ENCODE assay signal across 9 cellular contexts in the genomic region with DNA sequence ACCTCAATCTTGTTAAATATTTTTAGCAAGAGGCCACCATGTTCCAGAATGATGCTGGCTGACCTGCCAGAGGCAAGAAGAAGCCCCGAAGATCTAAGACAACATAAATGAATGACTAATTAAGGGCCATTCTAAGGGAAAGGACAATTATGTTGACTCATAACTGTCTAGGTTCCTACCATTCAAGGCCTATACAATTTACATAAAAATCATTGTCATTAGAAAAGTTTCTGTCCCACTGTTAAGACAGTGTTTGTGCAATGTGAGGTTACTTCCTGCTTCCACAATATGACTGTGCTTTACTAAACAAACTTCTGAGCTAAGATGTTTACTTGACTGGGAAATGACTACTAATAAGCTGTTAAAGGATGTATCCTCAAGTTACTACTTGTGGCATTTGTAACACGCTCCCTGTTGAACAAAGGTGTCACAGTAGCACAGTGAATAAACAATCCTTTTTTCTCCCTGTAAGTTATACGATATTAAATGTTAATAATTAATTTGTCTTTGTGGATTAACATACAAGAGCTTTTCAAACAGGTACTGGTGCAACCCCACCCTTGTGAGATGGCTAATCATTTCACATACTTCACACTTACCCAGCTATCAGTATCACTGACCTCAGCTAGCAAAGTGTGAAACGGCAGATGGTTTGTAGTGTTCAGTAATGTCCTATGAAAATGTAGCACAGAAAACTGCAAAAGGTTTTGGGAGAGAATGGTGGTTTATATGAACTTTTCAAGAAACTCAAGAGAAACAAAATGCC.
DNase-seq lines count a peak whose midpoint lies in the region; ATAC-seq and TF ChIP-seq lines count a peak whose summit lies in the region.
"Had no signal": no experiment of that assay in that cellular context is flagged by ENCODE, and none has a peak within 500 bp of the region (broad histone marks: within the 10 kb centered on the region; RNA-seq: fewer than 3 reads in every experiment).

No MANE protein-coding gene starts in this region.

- CTCF ChIA-PET in activated CD4-positive, alpha-beta memory T cell treated with anti-CD3 and anti-CD28 coated beads for 36 hours (lab: Charles Lee) = no interaction called here

- no peak for TF ChIP-seq POLR2A in prostate gland (IDR thresholded peaks at IDR 0.05)

- POLR2A ChIA-PET in activated CD4-positive, alpha-beta memory T cell treated with anti-CD3 and anti-CD28 coated beads for 36 hours (lab: Charles Lee) = no interaction called here

- peak overlapping the region; percentile 68 to 83 (median 73) for H3K4me3 Mint-ChIP-seq in immature natural killer cell
- no peak overlapping the region for H3K4me3 Mint-ChIP-seq in activated CD4-positive, alpha-beta memory T cell treated with anti-CD3 and anti-CD28 coated beads for 36 hours
- H3K4me3 Mint-ChIP-seq: activated naive CD8-positive, alpha-beta T cell had no signal

- H3K27ac Mint-ChIP-seq in immature natural killer cell = peak overlapping the region; percentile 98 to 100 (median 100)
- H3K27ac Mint-ChIP-seq in activated CD4-positive, alpha-beta memory T cell treated with anti-CD3 and anti-CD28 coated beads for 36 hours = no peak overlapping the region
- H3K27ac Mint-ChIP-seq: activated naive CD8-positive, alpha-beta T cell had no signal

- H3K9me3 Mint-ChIP-seq in immature natural killer cell = no peaks in the 10 kb centered on the region
- H3K9me3 Mint-ChIP-seq in activated CD4-positive, alpha-beta memory T cell treated with anti-CD3 and anti-CD28 coated beads for 36 hours = no peaks in the 10 kb centered on the region

- peak; percentile 67 for ATAC-seq in GM21528 (IDR thresholded peaks at IDR 0.05; ENCODE audit: low FRiP score, unreplicated experiment)
- ATAC-seq in HG03521 (IDR thresholded peaks at IDR 0.05; ENCODE audit: unreplicated experiment) = peak; percentile 34

- peaks cover 78 to 92% of the 10 kb centered on the region in 2 donors for H3K4me1 Mint-ChIP-seq in immature natural killer cell
- peaks cover 2% of the 10 kb centered on the region for H3K4me1 Mint-ChIP-seq in activated CD4-positive, alpha-beta memory T cell treated with anti-CD3 and anti-CD28 coated beads for 36 hours (ENCODE audit: low read depth)

- no peaks in the 10 kb centered on the region for H3K27me3 ChIP-seq in prostate gland (replicated peaks; ENCODE audit: insufficient read depth)

- no peaks in the 10 kb centered on the region for H3K9me3 ChIP-seq in prostate gland

- H3K4me1 ChIP-seq in prostate gland (replicated peaks) = no peaks in the 10 kb centered on the region

- H3K36me3 ChIP-seq in prostate gland = no peaks in the 10 kb centered on the region

- peaks cover 0 to 5% (median 0%) of the 10 kb centered on the region in 3 donors for H3K36me3 Mint-ChIP-seq in immature natural killer cell
- H3K36me3 Mint-ChIP-seq in activated CD4-positive, alpha-beta memory T cell treated with anti-CD3 and anti-CD28 coated beads for 36 hours = no peaks in the 10 kb centered on the region
- H3K36me3 Mint-ChIP-seq: activated naive CD8-positive, alpha-beta T cell had no signal

- WGBS in prostate gland = 65% methylated on average over 4 of the region's 4 CpGs

- TF ChIP-seq CTCF in prostate gland (IDR thresholded peaks at IDR 0.05) (no peak), GM13977 (IDR thresholded peaks at IDR 0.05; ENCODE audit: extremely low read depth, insufficient read depth, missing control alignments) (no peak)

- H3K4me3 ChIP-seq in prostate gland = no peak overlapping the region

- intact Hi-C loops in prostate gland (cut with DNase I) = no loop called here
- intact Hi-C loops in activated CD4-positive, alpha-beta memory T cell treated with anti-CD3 and anti-CD28 coated beads for 36 hours (cut with micrococcal nuclease) = no loop called here

- DNase-seq in DMS53 treated with DMSO at 0.1 percent for 48 hours (lab: John Stamatoyannopoulos, UW; ENCODE audit: unreplicated experiment) (peak; percentile 86), immature natural killer cell (peak; percentile 78 to 83 (median 82)), prostate gland (ENCODE audit: low spot score) (no peak), GM13977 (ENCODE audit: low spot score) (no peak), NCI-H1417 (lab: John Stamatoyannopoulos, UW) (no peak)
- no peak for DNase-seq in activated CD4-positive, alpha-beta memory T cell treated with anti-CD3 and anti-CD28 coated beads for 36 hours

- in situ Hi-C loops in GM13977 (cut with MboI; ENCODE audit: low pct_unique_long_range_greater_than_20kb, low sequenced_read_pairs, unreplicated experiment) = no loop called here

- H3K27me3 Mint-ChIP-seq in immature natural killer cell (ENCODE audit: low read depth in 3 of 3) = peaks cover 6 to 16% (median 10%) of the 10 kb centered on the region in 3 donors
- peaks cover 2% of the 10 kb centered on the region for H3K27me3 Mint-ChIP-seq in activated CD4-positive, alpha-beta memory T cell treated with anti-CD3 and anti-CD28 coated beads for 36 hours

- H3K27ac ChIP-seq in prostate gland = no peak overlapping the region

Comparison
In these comparisons a context has a peak if more than half of its experiments do, and no peak if none do; other contexts are left out.
1. DNase-seq: peak in DMS53 treated with DMSO at 0.1 percent for 48 hours (single experiment) and immature natural killer cell (3 of 3); none in prostate gland (single experiment), GM13977 (single experiment), activated CD4-positive, alpha-beta memory T cell treated with anti-CD3 and anti-CD28 coated beads for 36 hours (single experiment) and NCI-H1417 (0 of 3).